In genomic region chr5:96177303-96177869, GRCh38 we compare ENCODE assay signal across 8 cellular contexts.
DNase-seq lines count a peak whose midpoint lies in the region; ATAC-seq and FAIRE-seq lines count a peak whose summit lies in the region.

No MANE protein-coding gene starts in this region.

- H3K9me2 ChIP-seq in Karpas-422 (replicated peaks; ENCODE audit: insufficient read depth, low read length) = no peaks in the 10 kb centered on the region

- H3K4me3 ChIP-seq in Karpas-422 (ENCODE audit: low read length) = no peak overlapping the region

- H3K27me3 ChIP-seq in Karpas-422 (ENCODE audit: low read length) = 0 out of 2 replicates have a peak, but pooled peaks cover 3% of the 10 kb centered on the region

- DNase-seq in EL (peak; percentile 85), Karpas-422 (peak; percentile 35), SHP77 treated with DMSO at 0.1 percent for 48 hours (lab: John Stamatoyannopoulos, UW) (no peak), NCI-H1048 (lab: John Stamatoyannopoulos, UW) (no peak)
- no peak for DNase-seq in stimulated activated CD4-positive, alpha-beta T cell treated with anti-CD3 and anti-CD28 coated beads, Interleukin-4, amount 100 ng/mL, for 24 hours

- peak; percentile 92 for FAIRE-seq in islet of Langerhans (lab: Jason Lieb, UNC)

- H3K9ac ChIP-seq in Karpas-422 (ENCODE audit: low read length) = no peak overlapping the region

- no peak overlapping the region for H3K27ac ChIP-seq in Karpas-422 (ENCODE audit: low read length)

- ATAC-seq in GM21528 (IDR thresholded peaks at IDR 0.05; ENCODE audit: low FRiP score, unreplicated experiment) (peak; percentile 64), GM19467 (IDR thresholded peaks at IDR 0.05; ENCODE audit: unreplicated experiment) (no peak)

- H3K4me2 ChIP-seq in Karpas-422 (ENCODE audit: low read depth, low read length, poor library complexity, severe bottlenecking) = no peak overlapping the region

- no peaks in the 10 kb centered on the region for H4K20me1 ChIP-seq in Karpas-422 (ENCODE audit: insufficient read depth, low read depth, low read length)

- no peak overlapping the region for H2AFZ ChIP-seq in Karpas-422 (ENCODE audit: low read length)

- H3K79me2 ChIP-seq in Karpas-422 (ENCODE audit: low read length) = no peaks in the 10 kb centered on the region

- no peaks in the 10 kb centered on the region for H3K4me1 ChIP-seq in Karpas-422 (ENCODE audit: low read length)

- no peaks in the 10 kb centered on the region for H3K36me3 ChIP-seq in Karpas-422 (ENCODE audit: insufficient read depth, low read length)

- H3K9me3 ChIP-seq in Karpas-422 (ENCODE audit: low read length) = no peaks in the 10 kb centered on the region

Comparison
In these comparisons a context has a peak if more than half of its experiments do, and no peak if none do; other contexts are left out.
1. DNase-seq: peak in EL (single experiment) and Karpas-422 (single experiment); none in stimulated activated CD4-positive, alpha-beta T cell treated with anti-CD3 and anti-CD28 coated beads, Interleukin-4, amount 100 ng/mL, for 24 hours (single experiment), SHP77 treated with DMSO at 0.1 percent for 48 hours (single experiment) and NCI-H1048 (single experiment).